8 cellular contexts compared by ENCODE assay signal in genomic region chr17:45248132-45248936, GRCh38. TPM values are rescaled to one million over a fixed set of nuclear protein-coding genes. Genes with fewer than 3 reads are reported as not detected.
A peak's percentile ranks its signal among the peaks of the same experiment; 100 is the strongest.
DNase-seq lines count a peak whose midpoint lies in the region; ATAC-seq, FAIRE-seq and TF ChIP-seq lines count a peak whose summit lies in the region.

No MANE protein-coding gene starts in this region.

- peaks cover 54% of the 10 kb centered on the region for H3K4me1 ChIP-seq in A549
- H3K4me1 ChIP-seq in RWPE2 (ENCODE audit: insufficient read depth, poor library complexity, severe bottlenecking) = peaks cover 7% of the 10 kb centered on the region

- H3K27me3 Mint-ChIP-seq in activated naive CD8-positive, alpha-beta T cell treated with anti-CD3 and anti-CD28 coated beads, Interleukin-2, amount 10 ng/mL, durations not matched to agents 7 days and 5 days = no peaks in the 10 kb centered on the region

- no peak; the same call in 2 of the 3 replicates for TF ChIP-seq CTCF in A549 (IDR thresholded peaks at IDR 0.05)
- TF ChIP-seq CTCF in RWPE2 (IDR thresholded peaks at IDR 0.05; ENCODE audit: poor library complexity, severe bottlenecking) = no peak

- FAIRE-seq in A549 (lab: Jason Lieb, UNC) (no peak), RCC 7860 (lab: Jason Lieb, UNC) (no peak)

- ATAC-seq in A549 (peak; percentile 47 to 68), GM19023 (IDR thresholded peaks at IDR 0.05; ENCODE audit: unreplicated experiment) (peak; percentile 63), HG03342 (IDR thresholded peaks at IDR 0.05; ENCODE audit: unreplicated experiment) (peak; percentile 41), RWPE2 (ENCODE audit: low read depth) (peak; percentile 76)
- ATAC-seq in activated naive CD8-positive, alpha-beta T cell treated with anti-CD3 and anti-CD28 coated beads, Interleukin-2, amount 10 ng/mL, durations not matched to agents 7 days and 5 days (ENCODE audit: low read depth) = peak; percentile 81

- WGBS in A549 (ENCODE audit: missing lambda C conversion rate) = 5% methylated on average over 34 of the region's 39 CpGs

- H3K27ac ChIP-seq in A549 (peak overlapping the region; percentile 93 to 96), RWPE2 (ENCODE audit: poor library complexity, severe bottlenecking) (peak overlapping the region; percentile 81)

- DNase-seq in A549 (ENCODE audit: low read depth in 1 of 2, low spot score in 1 of 2) = peak; percentile 62 to 81
- no peak for DNase-seq in RWPE2 (ENCODE audit: low spot score)
- peak; percentile 84 for DNase-seq in activated naive CD8-positive, alpha-beta T cell treated with anti-CD3 and anti-CD28 coated beads, Interleukin-2, amount 10 ng/mL, durations not matched to agents 7 days and 5 days
- DNase-seq in stimulated activated CD4-positive, alpha-beta T cell treated with anti-CD3 and anti-CD28 coated beads, Interleukin-2, amount 100 ng/mL, for 24 hours = peak; percentile 76 to 79
- DNase-seq in RCC 7860 (ENCODE audit: low spot score) = no peak

- H3K9me3 Mint-ChIP-seq in activated naive CD8-positive, alpha-beta T cell treated with anti-CD3 and anti-CD28 coated beads, Interleukin-2, amount 10 ng/mL, durations not matched to agents 7 days and 5 days = no peaks in the 10 kb centered on the region

- H3K4me3 Mint-ChIP-seq in activated naive CD8-positive, alpha-beta T cell treated with anti-CD3 and anti-CD28 coated beads, Interleukin-2, amount 10 ng/mL, durations not matched to agents 7 days and 5 days = peak overlapping the region; percentile 92

- no peaks in the 10 kb centered on the region for H3K27me3 ChIP-seq in RWPE2 (ENCODE audit: insufficient read depth, poor library complexity, severe bottlenecking)

- POLR2A ChIA-PET in A549 (lab: Yijun Ruan, JAX) = interaction anchor here (1.0 to 2.2 kb wide), 6 partner anchors 9 to 99 kb away, joined by 3 to 9 read pairs (median 6); partner anchors contain the start of genes HEXIM1 and HEXIM2
- POLR2A ChIA-PET in activated naive CD8-positive, alpha-beta T cell treated with anti-CD3 and anti-CD28 coated beads, Interleukin-2, amount 10 ng/mL, durations not matched to agents 7 days and 5 days (lab: Charles Lee) = interaction anchor here (0.5 to 9.4 kb wide), 25 partner anchors 8 to 184 kb away, joined by 3 to 187 read pairs (median 6); partner anchors contain the start of genes ACBD4, ARHGAP27, FMNL1 and HEXIM1

- 0 out of 2 replicates have a peak, but pooled peaks have one; percentile 20 for TF ChIP-seq POLR2A in A549 (IDR thresholded peaks at IDR 0.05; ENCODE audit: low read length)

- H3K9me3 ChIP-seq in A549 (no peaks in the 10 kb centered on the region), RWPE2 (ENCODE audit: severe bottlenecking) (no peaks in the 10 kb centered on the region), iPS-18c (ENCODE audit: control insufficient read depth, insufficient read depth, low read length) (peaks cover 2% of the 10 kb centered on the region)

- H3K4me3 ChIP-seq in A549 (peak overlapping the region; percentile 89), RWPE2 (ENCODE audit: severe bottlenecking) (peak overlapping the region; percentile 57), iPS-18c (ENCODE audit: insufficient read depth, low read depth, low read length) (peak overlapping the region; percentile 88)

- H3K27ac Mint-ChIP-seq in activated naive CD8-positive, alpha-beta T cell treated with anti-CD3 and anti-CD28 coated beads, Interleukin-2, amount 10 ng/mL, durations not matched to agents 7 days and 5 days = peak overlapping the region; percentile 96

- CTCF ChIA-PET in A549 (lab: Yijun Ruan, JAX) = interaction anchor here (0.8 to 35.1 kb wide), 18 partner anchors 9 to 178 kb away, joined by 3 to 1378 read pairs (median 8); partner anchors contain the start of genes ACBD4, FMNL1, PLCD3 and SPATA32

- TF ChIP-seq EP300 in A549 (IDR thresholded peaks at IDR 0.05) = no peak

- peaks cover 12% of the 10 kb centered on the region for H3K36me3 ChIP-seq in RWPE2 (ENCODE audit: low read depth)

- peaks cover 25% of the 10 kb centered on the region for H3K36me3 Mint-ChIP-seq in activated naive CD8-positive, alpha-beta T cell treated with anti-CD3 and anti-CD28 coated beads, Interleukin-2, amount 10 ng/mL, durations not matched to agents 7 days and 5 days

- peak overlapping the region; percentile 98 for H3K4me2 ChIP-seq in A549

- no peak; a peak in 1 of 5 replicates for TF ChIP-seq RAD21 in A549 (conservative IDR thresholded peaks at IDR 0.05 in 1 of 2, IDR thresholded peaks at IDR 0.05 in 1 of 2)

- H3K4me1 Mint-ChIP-seq in activated naive CD8-positive, alpha-beta T cell treated with anti-CD3 and anti-CD28 coated beads, Interleukin-2, amount 10 ng/mL, durations not matched to agents 7 days and 5 days = peaks cover 53% of the 10 kb centered on the region

TF ChIP-seq in A549, 52 proteins besides CTCF, POLR2A, EP300 and RAD21:
- TF ChIP-seq RARB (CRISPR knock-in tag; IDR thresholded peaks at IDR 0.05) (no peak), RNF2 (IDR thresholded peaks at IDR 0.05; ENCODE audit: borderline replicate concordance, low read depth) (peak; percentile 46; the same call in 1 of the 2 replicates)

RNA-seq across cellular contexts. Expression of gene SPATA32, which starts 13.6 kb away (rescaled TPM):
- polyA plus RNA-seq in A549 (2011; rRNA removed) (0.05 and 0.08 TPM in 2 replicates), A549 (2017; fragmentation: RNase III; extraction: RNeasy Plus Mini Kit Qiagen cat#74134 plus additional on column Dnase treatment) (0.09 to 0.25 TPM (median 0.21 TPM) in 3 replicates)
- polyA plus RNA-seq in A549 (2012; cell fraction: cytosol; rRNA removed) = 0.09 and 0.16 TPM in 2 replicates
- polyA plus RNA-seq in A549 (2012; cell fraction: nucleus; rRNA removed) = 0.40 and 0.54 TPM in 2 replicates
- not detected in 2 replicates for polyA minus RNA-seq in A549 (2011; rRNA and poly(A)+ RNA removed)
- under 1 TPM; 0.53 to 0.65 TPM for total RNA-seq in activated naive CD8-positive, alpha-beta T cell treated with anti-CD3 and anti-CD28 coated beads, Interleukin-2, amount 10 ng/mL, durations not matched to agents 7 days and 5 days

RNA-seq across cellular contexts. Expression of gene FMNL1, which starts 26.6 kb away (rescaled TPM):
- polyA plus RNA-seq in A549 (2011; rRNA removed) (8.6 and 17.5 TPM in 2 replicates), A549 (2017; fragmentation: RNase III; extraction: RNeasy Plus Mini Kit Qiagen cat#74134 plus additional on column Dnase treatment) (43.9 to 47.9 TPM (median 44.0 TPM) in 3 replicates)
- 40.3 and 42.8 TPM in 2 replicates for polyA plus RNA-seq in A549 (2012; cell fraction: cytosol; rRNA removed)
- polyA plus RNA-seq in A549 (2012; cell fraction: nucleus; rRNA removed) = 91.1 and 105 TPM in 2 replicates
- polyA minus RNA-seq in A549 (2011; rRNA and poly(A)+ RNA removed) = 29.7 and 46.8 TPM in 2 replicates
- 100 to 1,000 TPM; 408 to 411 TPM for total RNA-seq in activated naive CD8-positive, alpha-beta T cell treated with anti-CD3 and anti-CD28 coated beads, Interleukin-2, amount 10 ng/mL, durations not matched to agents 7 days and 5 days

Comparison
In these comparisons a context has a peak if more than half of its experiments do, and no peak if none do; other contexts are left out.
1. DNase-seq: peak in A549 (2 of 2), activated naive CD8-positive, alpha-beta T cell treated with anti-CD3 and anti-CD28 coated beads, Interleukin-2, amount 10 ng/mL, durations not matched to agents 7 days and 5 days (single experiment) and stimulated activated CD4-positive, alpha-beta T cell treated with anti-CD3 and anti-CD28 coated beads, Interleukin-2, amount 100 ng/mL, for 24 hours (2 of 2); none in RWPE2 (single experiment) and RCC 7860 (single experiment).
2. Peak in every context shown above with its lines, with median percentiles within 50 percentile points of each other: ATAC-seq and H3K4me3 ChIP-seq.